In genomic region chr2:129992432-129993006, GRCh38 we compare ENCODE assay signal across 6 cellular contexts. TPM values are rescaled to one million over a fixed set of nuclear protein-coding genes. Genes with fewer than 3 reads are reported as not detected.
"Had no signal": no experiment of that assay in that cellular context is flagged by ENCODE, and none has a peak within 500 bp of the region (broad histone marks: within the 10 kb centered on the region; RNA-seq: fewer than 3 reads in every experiment).

No MANE protein-coding gene starts in this region.

RNA-seq across cellular contexts. Expression of gene RAB6C, which starts 13.1 kb away (rescaled TPM):
- total RNA-seq: activated CD8-positive, alpha-beta T cell treated with anti-CD3 and anti-CD28 coated beads for 36 hours; activated naive CD8-positive, alpha-beta T cell treated with anti-CD3 and anti-CD28 coated beads for 36 hours; activated T-helper 2 cell treated with anti-CD3 and anti-CD28 coated beads, Interferon-gamma antibody, Interleukin-2, Interleukin-4, amounts not matched to agents 10 μg/mL and 5 μg/mL and 100 μg/mL, durations not matched to agents 14 hours and 24 hours and 36 hours; MCF 10A; SJSA1; T-helper 1 cell treated with Interleukin-12 subunit alpha and Interleukin-12 subunit beta and Interleukin-4 antibody, amounts not matched to agents 30 ng/mL and 1 ng/mL, for 36 hours had no signal
